ENCODE assay signal across 8 cellular contexts in genomic region chr12:99984271-99985128, GRCh38. TPM values are rescaled to one million over a fixed set of nuclear protein-coding genes. Genes with fewer than 3 reads are reported as not detected.
DNase-seq lines count a peak whose midpoint lies in the region; ATAC-seq, FAIRE-seq and TF ChIP-seq lines count a peak whose summit lies in the region.

ANKS1B (minus strand) TSS chr12:99984936; CDS start chr12:99984237, 699 bp downstream.

- peak within 1 kb of the TSS; percentile 69 for H3K4me2 ChIP-seq in OCI-LY1 (ENCODE audit: low read length)

- H3K4me1 Mint-ChIP-seq in CD4-positive, alpha-beta memory T cell = peaks cover 4 to 18% (median 13%) of the 10 kb centered on the region in 4 donors

- no peak within 1 kb of the TSS for H3K27ac ChIP-seq in CD4-positive, alpha-beta memory T cell (ENCODE audit: low read depth, low read length)
- H3K27ac ChIP-seq in OCI-LY1 (ENCODE audit: low read depth, low read length, poor library complexity, severe bottlenecking) (no peak within 1 kb of the TSS), skin epidermis (peak within 1 kb of the TSS in 8 of 21 experiments; percentile 46 to 77 (median 62))

- no peak for TF ChIP-seq CTCF in OCI-LY1 (IDR thresholded peaks at IDR 0.05; ENCODE audit: low read length)

- DNase-seq in CD4-positive, alpha-beta memory T cell = no peak
- DNase-seq in HTR-8/SVneo (ENCODE audit: insufficient read length, low spot score) (peak; percentile 54), T47D (ENCODE audit: low read depth in 1 of 2, low spot score in 1 of 2) (peak; percentile 85 to 89), iPS-NIHi7 (ENCODE audit: extremely low spot score) (peak; percentile 81)
- no peak for DNase-seq in central memory CD4-positive, alpha-beta T cell

- no peaks in the 10 kb centered on the region for H3K9me2 ChIP-seq in OCI-LY1 (ENCODE audit: low read depth, low read length)

- in situ Hi-C loops in T47D (cut with HindIII; ENCODE audit: low pct_unique_long_range_greater_than_20kb, low sequenced_read_pairs) = no loop called here

- H3K36me3 ChIP-seq in CD4-positive, alpha-beta memory T cell (ENCODE audit: insufficient read depth, low read length) = no peaks in the 10 kb centered on the region
- H3K36me3 ChIP-seq in OCI-LY1 (ENCODE audit: insufficient read depth, low read length) = no peaks in the 10 kb centered on the region

- ATAC-seq in GM19372 (IDR thresholded peaks at IDR 0.05; ENCODE audit: low read depth, unreplicated experiment) = peak; percentile 69

- POLR2A ChIA-PET in CD4-positive, alpha-beta memory T cell (lab: Charles Lee; ENCODE audit: partially characterized antibody) = no interaction called here

- H3K4me1 ChIP-seq in CD4-positive, alpha-beta memory T cell (ENCODE audit: insufficient read depth, low read length) = peaks cover 4% of the 10 kb centered on the region
- H3K4me1 ChIP-seq in OCI-LY1 (ENCODE audit: insufficient read depth, low read length, severe bottlenecking) = peaks cover 7% of the 10 kb centered on the region

- peaks cover 0 to 4% (median under 1%) of the 10 kb centered on the region in 8 donors for H3K9me3 Mint-ChIP-seq in CD4-positive, alpha-beta memory T cell

- H3K27me3 Mint-ChIP-seq in CD4-positive, alpha-beta memory T cell = peaks cover 29 to 39% of the 10 kb centered on the region in 2 donors

- intact Hi-C loops in CD4-positive, alpha-beta memory T cell (cut with micrococcal nuclease) = no loop called here

- H3K4me3 ChIP-seq in CD4-positive, alpha-beta memory T cell (ENCODE audit: low read length in 2 of 2) = no peak within 1 kb of the TSS
- peak within 1 kb of the TSS; percentile 57 for H3K4me3 ChIP-seq in OCI-LY1 (ENCODE audit: low read depth, low read length, poor library complexity, severe bottlenecking)
- H3K4me3 ChIP-seq in skin epidermis = peak within 1 kb of the TSS; percentile 38 to 48 (median 41)

- no peaks in the 10 kb centered on the region for H3K9me3 ChIP-seq in CD4-positive, alpha-beta memory T cell (ENCODE audit: control insufficient read depth in 1 of 2, low read length in 2 of 2)
- H3K9me3 ChIP-seq in OCI-LY1 (ENCODE audit: low read length) = no peaks in the 10 kb centered on the region

- no peak within 1 kb of the TSS; the same call in 1 of the 2 replicates for H3K9ac ChIP-seq in OCI-LY1 (ENCODE audit: low read length)

- no peak for FAIRE-seq in HTR-8/SVneo (lab: Jason Lieb, UNC)

- H4K20me1 ChIP-seq in OCI-LY1 (ENCODE audit: insufficient read depth, low read length) = no peaks in the 10 kb centered on the region

- CTCF ChIA-PET in CD4-positive, alpha-beta memory T cell (lab: Charles Lee; ENCODE audit: partially characterized antibody) = no interaction called here

- no peak within 1 kb of the TSS for H2AFZ ChIP-seq in OCI-LY1 (ENCODE audit: low read length)

- peaks cover 3% of the 10 kb centered on the region for H3K27me3 ChIP-seq in CD4-positive, alpha-beta memory T cell (ENCODE audit: insufficient read depth, low read length)
- H3K27me3 ChIP-seq in OCI-LY1 (ENCODE audit: insufficient read depth, low read length) = peaks cover 3% of the 10 kb centered on the region

- no peaks in the 10 kb centered on the region for H3F3A ChIP-seq in OCI-LY1 (ENCODE audit: insufficient read depth, low read length)

- peak within 1 kb of the TSS in 1 of 7 donors; percentile 60 for H3K27ac Mint-ChIP-seq in CD4-positive, alpha-beta memory T cell

- no peaks in the 10 kb centered on the region for H3K79me2 ChIP-seq in OCI-LY1 (ENCODE audit: insufficient read depth, low read length)

- H3K4me3 Mint-ChIP-seq in CD4-positive, alpha-beta memory T cell = peak within 1 kb of the TSS; percentile 40 to 75 (median 59)

- H3K36me3 Mint-ChIP-seq in CD4-positive, alpha-beta memory T cell = no peaks in the 10 kb centered on the region

RNA-seq across cellular contexts. Expression of gene ANKS1B, which starts in this region (rescaled TPM):
- under 1 TPM; 0.28 to 0.55 TPM for total RNA-seq in CD4-positive, alpha-beta memory T cell
- polyA plus RNA-seq in CD4-positive, alpha-beta memory T cell = not detected

Comparison
In these comparisons a context has a peak if more than half of its experiments do, and no peak if none do; other contexts are left out.
1. DNase-seq: peak in HTR-8/SVneo (single experiment), T47D (2 of 2) and iPS-NIHi7 (single experiment); none in CD4-positive, alpha-beta memory T cell (0 of 5) and central memory CD4-positive, alpha-beta T cell (single experiment).
2. H3K4me3 ChIP-seq: peak in OCI-LY1 (single experiment) and skin epidermis (7 of 7); none in CD4-positive, alpha-beta memory T cell (0 of 2).